1 cellular context compared by ENCODE assay signal in the genomic region with DNA sequence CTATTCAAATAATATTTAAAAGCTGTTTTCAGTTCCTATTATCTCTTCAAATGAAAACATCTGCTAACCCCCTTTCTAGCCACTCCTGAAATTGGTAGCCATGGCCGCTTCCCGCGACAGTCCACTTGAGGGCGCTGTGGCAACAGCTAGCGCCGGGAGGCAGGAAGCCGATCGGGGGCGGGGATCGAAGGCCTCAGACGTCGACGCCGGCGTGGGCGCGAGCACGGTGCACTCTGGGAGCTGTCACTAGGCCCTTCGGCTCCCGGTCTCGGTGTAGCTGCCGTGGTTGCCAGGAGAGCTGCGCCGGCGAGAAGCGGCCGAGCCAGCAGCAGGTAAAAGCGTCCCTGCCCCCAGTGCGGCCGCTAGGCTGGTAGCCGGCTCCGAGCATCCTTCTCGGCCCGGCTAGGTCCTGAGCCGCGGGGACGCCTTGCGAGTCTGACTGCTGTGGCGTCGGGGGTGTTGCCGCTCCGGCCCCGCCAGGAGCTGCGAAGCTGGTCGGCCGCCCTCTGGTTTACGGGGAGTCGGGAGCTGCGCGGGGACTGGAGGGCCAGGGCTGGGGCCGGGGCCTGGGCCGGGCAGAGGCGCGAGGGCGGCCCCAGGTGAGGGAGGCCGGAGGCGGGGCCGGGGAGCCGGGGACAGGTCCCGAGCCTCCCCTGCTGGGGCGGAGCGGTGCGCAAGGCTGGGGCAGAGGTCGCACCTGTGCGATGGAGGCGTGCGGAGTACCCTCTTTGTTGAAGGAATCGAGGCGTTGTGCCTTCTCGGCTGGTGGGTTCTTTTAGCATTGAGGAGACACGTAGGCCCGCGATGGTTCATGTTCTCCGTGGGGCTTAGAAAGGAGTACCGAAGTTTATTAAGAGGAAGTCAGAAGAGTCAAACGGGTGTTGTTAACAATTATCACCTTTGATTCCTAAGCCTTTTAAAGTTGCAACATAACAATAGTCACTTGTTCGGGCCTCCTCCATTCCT.
TF ChIP-seq lines count a peak whose summit lies in the region.

Gene DOP1A (plus strand): TSS at position 224 of the 966 bp plus-strand sequence. CDS start 29,307 bp downstream, outside the sequence.

TF ChIP-seq in HepG2, 621 proteins besides CTCF, POLR2A, EP300 and RAD21 (continued from another document and continues in another):
- TF ChIP-seq ZNF788 (CRISPR knock-in tag; IDR thresholded peaks at IDR 0.05; ENCODE audit: borderline replicate concordance) (peak; percentile 57; the same call in 1 of the 2 replicates), DNMT3B (CRISPR knock-in tag; conservative IDR thresholded peaks at IDR 0.05) (no peak), MATR3 (CRISPR knock-in tag; IDR thresholded peaks at IDR 0.05) (no peak), SP4 (CRISPR knock-in tag; IDR thresholded peaks at IDR 0.05) (peak; percentile 64; the same call in 1 of the 2 replicates), ZNF781 (CRISPR knock-in tag; IDR thresholded peaks at IDR 0.05; ENCODE audit: borderline replicate concordance, not compliant biosample characterization) (peak; percentile 78), TAF1 (CRISPR knock-in tag; IDR thresholded peaks at IDR 0.05) (peak; percentile 74), GZF1 (CRISPR knock-in tag; IDR thresholded peaks at IDR 0.05) (0 out of 2 replicates have a peak, but pooled peaks have one; percentile 56), MXI1 (IDR thresholded peaks at IDR 0.05; ENCODE audit: borderline replicate concordance, low read depth, low read length) (peak; percentile 98), NFYB (CRISPR knock-in tag; IDR thresholded peaks at IDR 0.05) (no peak; the same call in 1 of the 2 replicates), HOXA3 (CRISPR knock-in tag; IDR thresholded peaks at IDR 0.05) (peak; percentile 80), AGO2 (optimal IDR thresholded peaks at IDR 0.05; ENCODE audit: low read depth, low read length) (peak; percentile 49), HDAC2 (CRISPR knock-in tag; IDR thresholded peaks at IDR 0.05) (peak; percentile 62), ARNT (IDR thresholded peaks at IDR 0.05) (no peak), ONECUT2 (CRISPR knock-in tag; IDR thresholded peaks at IDR 0.05) (0 out of 2 replicates have a peak, but pooled peaks have one; percentile 9), NONO (IDR thresholded peaks at IDR 0.05) (no peak), NONO (CRISPR knock-in tag; conservative IDR thresholded peaks at IDR 0.05) (peak; percentile 56), PREB (CRISPR knock-in tag; IDR thresholded peaks at IDR 0.05) (0 out of 2 replicates have a peak, but pooled peaks have one; percentile 56), ZNF674 (CRISPR knock-in tag; IDR thresholded peaks at IDR 0.05; ENCODE audit: low read depth) (peak; percentile 60; the same call in 1 of the 2 replicates), ZNF761 (CRISPR knock-in tag; conservative IDR thresholded peaks at IDR 0.05) (0 out of 2 replicates have a peak, but pooled peaks have one; percentile 23), PRMT3 (CRISPR knock-in tag; IDR thresholded peaks at IDR 0.05; ENCODE audit: borderline replicate concordance, low read depth) (no peak; the same call in 1 of the 2 replicates), ZSCAN9 (CRISPR knock-in tag; IDR thresholded peaks at IDR 0.05; ENCODE audit: borderline replicate concordance) (peak; percentile 49; the same call in 1 of the 2 replicates), TP53 (CRISPR knock-in tag; conservative IDR thresholded peaks at IDR 0.05) (peak; percentile 53), ZNF629 (CRISPR knock-in tag; conservative IDR thresholded peaks at IDR 0.05) (peak; percentile 42; the same call in 1 of the 2 replicates), ZNF574 (CRISPR knock-in tag; IDR thresholded peaks at IDR 0.05) (peak; percentile 95), KLF12 (CRISPR knock-in tag; IDR thresholded peaks at IDR 0.05; ENCODE audit: borderline replicate concordance) (peak; percentile 53; the same call in 1 of the 2 replicates), MTF1 (CRISPR knock-in tag; IDR thresholded peaks at IDR 0.05) (no peak; the same call in 1 of the 2 replicates), MEIS2 (CRISPR knock-in tag; IDR thresholded peaks at IDR 0.05) (peak; percentile 85; the same call in 1 of the 2 replicates), ZNF30 (CRISPR knock-in tag; IDR thresholded peaks at IDR 0.05) (0 out of 2 replicates have a peak, but pooled peaks have one; percentile 32)
- TF ChIP-seq, protein P1, sequence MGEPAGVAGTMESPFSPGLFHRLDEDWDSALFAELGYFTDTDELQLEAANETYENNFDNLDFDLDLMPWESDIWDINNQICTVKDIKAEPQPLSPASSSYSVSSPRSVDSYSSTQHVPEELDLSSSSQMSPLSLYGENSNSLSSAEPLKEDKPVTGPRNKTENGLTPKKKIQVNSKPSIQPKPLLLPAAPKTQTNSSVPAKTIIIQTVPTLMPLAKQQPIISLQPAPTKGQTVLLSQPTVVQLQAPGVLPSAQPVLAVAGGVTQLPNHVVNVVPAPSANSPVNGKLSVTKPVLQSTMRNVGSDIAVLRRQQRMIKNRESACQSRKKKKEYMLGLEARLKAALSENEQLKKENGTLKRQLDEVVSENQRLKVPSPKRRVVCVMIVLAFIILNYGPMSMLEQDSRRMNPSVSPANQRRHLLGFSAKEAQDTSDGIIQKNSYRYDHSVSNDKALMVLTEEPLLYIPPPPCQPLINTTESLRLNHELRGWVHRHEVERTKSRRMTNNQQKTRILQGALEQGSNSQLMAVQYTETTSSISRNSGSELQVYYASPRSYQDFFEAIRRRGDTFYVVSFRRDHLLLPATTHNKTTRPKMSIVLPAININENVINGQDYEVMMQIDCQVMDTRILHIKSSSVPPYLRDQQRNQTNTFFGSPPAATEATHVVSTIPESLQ (CRISPR knock-in tag; conservative IDR thresholded peaks at IDR 0.05) = peak; percentile 53; the same call in 1 of the 2 replicates
- TF ChIP-seq, protein P2, sequence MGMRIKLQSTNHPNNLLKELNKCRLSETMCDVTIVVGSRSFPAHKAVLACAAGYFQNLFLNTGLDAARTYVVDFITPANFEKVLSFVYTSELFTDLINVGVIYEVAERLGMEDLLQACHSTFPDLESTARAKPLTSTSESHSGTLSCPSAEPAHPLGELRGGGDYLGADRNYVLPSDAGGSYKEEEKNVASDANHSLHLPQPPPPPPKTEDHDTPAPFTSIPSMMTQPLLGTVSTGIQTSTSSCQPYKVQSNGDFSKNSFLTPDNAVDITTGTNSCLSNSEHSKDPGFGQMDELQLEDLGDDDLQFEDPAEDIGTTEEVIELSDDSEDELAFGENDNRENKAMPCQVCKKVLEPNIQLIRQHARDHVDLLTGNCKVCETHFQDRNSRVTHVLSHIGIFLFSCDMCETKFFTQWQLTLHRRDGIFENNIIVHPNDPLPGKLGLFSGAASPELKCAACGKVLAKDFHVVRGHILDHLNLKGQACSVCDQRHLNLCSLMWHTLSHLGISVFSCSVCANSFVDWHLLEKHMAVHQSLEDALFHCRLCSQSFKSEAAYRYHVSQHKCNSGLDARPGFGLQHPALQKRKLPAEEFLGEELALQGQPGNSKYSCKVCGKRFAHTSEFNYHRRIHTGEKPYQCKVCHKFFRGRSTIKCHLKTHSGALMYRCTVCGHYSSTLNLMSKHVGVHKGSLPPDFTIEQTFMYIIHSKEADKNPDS (CRISPR knock-in tag; IDR thresholded peaks at IDR 0.05) = 0 out of 2 replicates have a peak, but pooled peaks have one; percentile 17
- TF ChIP-seq, protein P3, sequence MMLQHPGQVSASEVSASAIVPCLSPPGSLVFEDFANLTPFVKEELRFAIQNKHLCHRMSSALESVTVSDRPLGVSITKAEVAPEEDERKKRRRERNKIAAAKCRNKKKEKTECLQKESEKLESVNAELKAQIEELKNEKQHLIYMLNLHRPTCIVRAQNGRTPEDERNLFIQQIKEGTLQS (CRISPR knock-in tag; IDR thresholded peaks at IDR 0.05) = peak; percentile 9; the same call in 1 of the 2 replicates
- TF ChIP-seq, protein P4, sequence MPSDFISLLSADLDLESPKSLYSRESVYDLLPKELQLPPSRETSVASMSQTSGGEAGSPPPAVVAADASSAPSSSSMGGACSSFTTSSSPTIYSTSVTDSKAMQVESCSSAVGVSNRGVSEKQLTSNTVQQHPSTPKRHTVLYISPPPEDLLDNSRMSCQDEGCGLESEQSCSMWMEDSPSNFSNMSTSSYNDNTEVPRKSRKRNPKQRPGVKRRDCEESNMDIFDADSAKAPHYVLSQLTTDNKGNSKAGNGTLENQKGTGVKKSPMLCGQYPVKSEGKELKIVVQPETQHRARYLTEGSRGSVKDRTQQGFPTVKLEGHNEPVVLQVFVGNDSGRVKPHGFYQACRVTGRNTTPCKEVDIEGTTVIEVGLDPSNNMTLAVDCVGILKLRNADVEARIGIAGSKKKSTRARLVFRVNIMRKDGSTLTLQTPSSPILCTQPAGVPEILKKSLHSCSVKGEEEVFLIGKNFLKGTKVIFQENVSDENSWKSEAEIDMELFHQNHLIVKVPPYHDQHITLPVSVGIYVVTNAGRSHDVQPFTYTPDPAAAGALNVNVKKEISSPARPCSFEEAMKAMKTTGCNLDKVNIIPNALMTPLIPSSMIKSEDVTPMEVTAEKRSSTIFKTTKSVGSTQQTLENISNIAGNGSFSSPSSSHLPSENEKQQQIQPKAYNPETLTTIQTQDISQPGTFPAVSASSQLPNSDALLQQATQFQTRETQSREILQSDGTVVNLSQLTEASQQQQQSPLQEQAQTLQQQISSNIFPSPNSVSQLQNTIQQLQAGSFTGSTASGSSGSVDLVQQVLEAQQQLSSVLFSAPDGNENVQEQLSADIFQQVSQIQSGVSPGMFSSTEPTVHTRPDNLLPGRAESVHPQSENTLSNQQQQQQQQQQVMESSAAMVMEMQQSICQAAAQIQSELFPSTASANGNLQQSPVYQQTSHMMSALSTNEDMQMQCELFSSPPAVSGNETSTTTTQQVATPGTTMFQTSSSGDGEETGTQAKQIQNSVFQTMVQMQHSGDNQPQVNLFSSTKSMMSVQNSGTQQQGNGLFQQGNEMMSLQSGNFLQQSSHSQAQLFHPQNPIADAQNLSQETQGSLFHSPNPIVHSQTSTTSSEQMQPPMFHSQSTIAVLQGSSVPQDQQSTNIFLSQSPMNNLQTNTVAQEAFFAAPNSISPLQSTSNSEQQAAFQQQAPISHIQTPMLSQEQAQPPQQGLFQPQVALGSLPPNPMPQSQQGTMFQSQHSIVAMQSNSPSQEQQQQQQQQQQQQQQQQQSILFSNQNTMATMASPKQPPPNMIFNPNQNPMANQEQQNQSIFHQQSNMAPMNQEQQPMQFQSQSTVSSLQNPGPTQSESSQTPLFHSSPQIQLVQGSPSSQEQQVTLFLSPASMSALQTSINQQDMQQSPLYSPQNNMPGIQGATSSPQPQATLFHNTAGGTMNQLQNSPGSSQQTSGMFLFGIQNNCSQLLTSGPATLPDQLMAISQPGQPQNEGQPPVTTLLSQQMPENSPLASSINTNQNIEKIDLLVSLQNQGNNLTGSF (CRISPR knock-in tag; IDR thresholded peaks at IDR 0.05) = peak; percentile 79
- TF ChIP-seq, protein P5, sequence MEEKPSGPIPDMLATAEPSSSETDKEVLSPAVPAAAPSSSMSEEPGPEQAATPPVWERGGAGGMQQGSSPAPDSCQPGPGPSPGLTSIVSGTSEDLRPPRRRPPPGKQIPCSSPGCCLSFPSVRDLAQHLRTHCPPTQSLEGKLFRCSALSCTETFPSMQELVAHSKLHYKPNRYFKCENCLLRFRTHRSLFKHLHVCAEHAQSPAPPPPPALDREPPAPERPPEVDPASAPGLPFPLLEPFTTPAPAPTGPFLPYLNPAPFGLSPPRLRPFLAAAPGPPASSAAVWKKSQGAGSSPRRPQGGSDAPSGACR (CRISPR knock-in tag; IDR thresholded peaks at IDR 0.05) = peak; percentile 45; the same call in 1 of the 2 replicates
- TF ChIP-seq, protein P6, sequence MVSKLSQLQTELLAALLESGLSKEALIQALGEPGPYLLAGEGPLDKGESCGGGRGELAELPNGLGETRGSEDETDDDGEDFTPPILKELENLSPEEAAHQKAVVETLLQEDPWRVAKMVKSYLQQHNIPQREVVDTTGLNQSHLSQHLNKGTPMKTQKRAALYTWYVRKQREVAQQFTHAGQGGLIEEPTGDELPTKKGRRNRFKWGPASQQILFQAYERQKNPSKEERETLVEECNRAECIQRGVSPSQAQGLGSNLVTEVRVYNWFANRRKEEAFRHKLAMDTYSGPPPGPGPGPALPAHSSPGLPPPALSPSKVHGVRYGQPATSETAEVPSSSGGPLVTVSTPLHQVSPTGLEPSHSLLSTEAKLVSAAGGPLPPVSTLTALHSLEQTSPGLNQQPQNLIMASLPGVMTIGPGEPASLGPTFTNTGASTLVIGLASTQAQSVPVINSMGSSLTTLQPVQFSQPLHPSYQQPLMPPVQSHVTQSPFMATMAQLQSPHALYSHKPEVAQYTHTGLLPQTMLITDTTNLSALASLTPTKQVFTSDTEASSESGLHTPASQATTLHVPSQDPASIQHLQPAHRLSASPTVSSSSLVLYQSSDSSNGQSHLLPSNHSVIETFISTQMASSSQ (IDR thresholded peaks at IDR 0.05; ENCODE audit: low read depth) = no peak
- TF ChIP-seq, protein P6 (CRISPR knock-in tag; IDR thresholded peaks at IDR 0.05; ENCODE audit: borderline replicate concordance) = peak; percentile 29; the same call in 1 of the 2 replicates
